Comparison of ENCODE assay signal across 17 cellular contexts in the genomic region with DNA sequence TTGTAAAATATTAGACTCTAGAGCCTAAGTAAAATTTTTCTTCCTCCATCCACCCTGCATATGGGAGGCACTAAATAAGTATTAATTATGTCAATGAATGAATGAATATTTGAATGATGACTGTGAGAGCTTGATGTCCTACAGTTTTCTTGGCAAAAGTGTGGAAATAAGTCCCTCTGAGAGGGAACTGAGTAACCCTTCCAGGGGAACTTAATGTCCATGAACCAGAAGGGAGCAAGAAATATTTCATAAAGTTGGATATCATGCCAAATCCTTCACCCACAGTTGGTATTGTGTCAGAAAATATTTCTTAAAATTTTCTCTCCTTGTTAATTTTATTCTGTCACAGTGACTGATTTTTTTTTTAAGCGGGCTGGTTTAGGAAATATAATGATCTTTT.
"Had no signal": no experiment of that assay in that cellular context is flagged by ENCODE, and none has a peak within 500 bp of the region (broad histone marks: within the 10 kb centered on the region; RNA-seq: fewer than 3 reads in every experiment).

No MANE protein-coding gene starts in this region.

- H3K27me3 ChIP-seq: hepatocyte, neutrophil, transverse colon, vagina had no signal

- H3K4me3 Mint-ChIP-seq: activated B cell treated with CpG ODN at 0.5 μM for 24 hours; activated CD4-positive, alpha-beta T cell treated with anti-CD3 and anti-CD28 coated beads, Interleukin-2, amount 10 ng/mL, durations not matched to agents 24 days and 14 days; activated CD8-positive, alpha-beta T cell treated with anti-CD3 and anti-CD28 coated beads, Interleukin-2, amount 10 ng/mL, durations not matched to agents 7 days and 5 days; activated naive CD8-positive, alpha-beta T cell; dendritic cell treated with granulocyte-macrophage colony-stimulating factor and Interleukin-4, amounts not matched to agents 40 ng/mL and 50 ng/mL, for 4 days; naive thymus-derived CD4-positive, alpha-beta T cell; T-helper 1 cell treated with Interleukin-12 subunit alpha and Interleukin-12 subunit beta and Interleukin-4 antibody, amounts not matched to agents 30 μg/mL and 1 μg/mL, for 36 hours had no signal

- ATAC-seq: activated CD8-positive, alpha-beta T cell treated with anti-CD3 and anti-CD28 coated beads, Interleukin-2, amount 10 ng/mL, durations not matched to agents 7 days and 5 days; left lobe of liver; mucosa of descending colon; naive thymus-derived CD4-positive, alpha-beta T cell had no signal

- H3K27ac ChIP-seq: hepatocyte, neutrophil, transverse colon, vagina had no signal

- H3K4me3 ChIP-seq: hepatocyte, mucosa of descending colon, transverse colon, vagina had no signal

- H3K27ac Mint-ChIP-seq: activated B cell treated with CpG ODN at 0.5 μM for 24 hours; activated CD4-positive, alpha-beta T cell treated with anti-CD3 and anti-CD28 coated beads, Interleukin-2, amount 10 ng/mL, durations not matched to agents 24 days and 14 days; activated CD8-positive, alpha-beta T cell treated with anti-CD3 and anti-CD28 coated beads, Interleukin-2, amount 10 ng/mL, durations not matched to agents 7 days and 5 days; dendritic cell treated with granulocyte-macrophage colony-stimulating factor and Interleukin-4, amounts not matched to agents 40 ng/mL and 50 ng/mL, for 4 days; T-helper 1 cell treated with Interleukin-12 subunit alpha and Interleukin-12 subunit beta and Interleukin-4 antibody, amounts not matched to agents 30 μg/mL and 1 μg/mL, for 36 hours had no signal

- H3K9me3 Mint-ChIP-seq: activated B cell treated with CpG ODN at 0.5 μM for 24 hours; activated CD4-positive, alpha-beta T cell treated with anti-CD3 and anti-CD28 coated beads, Interleukin-2, amount 10 ng/mL, durations not matched to agents 24 days and 14 days; dendritic cell treated with granulocyte-macrophage colony-stimulating factor and Interleukin-4, amounts not matched to agents 40 ng/mL and 50 ng/mL, for 4 days; naive thymus-derived CD4-positive, alpha-beta T cell; T-helper 1 cell treated with Interleukin-12 subunit alpha and Interleukin-12 subunit beta and Interleukin-4 antibody, amounts not matched to agents 30 μg/mL and 1 μg/mL, for 36 hours had no signal

- DNase-seq: activated B cell treated with CpG ODN at 0.5 μM for 24 hours; activated CD4-positive, alpha-beta T cell treated with anti-CD3 and anti-CD28 coated beads, Interleukin-2, amount 10 ng/mL, durations not matched to agents 24 days and 14 days; activated CD8-positive, alpha-beta memory T cell treated with anti-CD3 and anti-CD28 coated beads, Interleukin-2, amount 50 U/mL, for 4 hours; activated CD8-positive, alpha-beta T cell treated with anti-CD3 and anti-CD28 coated beads, Interleukin-2, amount 10 ng/mL, durations not matched to agents 7 days and 5 days; activated gamma-delta T cell; activated T-cell treated with anti-CD3 and anti-CD28 coated beads, Interleukin-2, amount 50 U/mL, for 48 hours; amygdala; mucosa of descending colon; naive thymus-derived CD4-positive, alpha-beta T cell; transverse colon had no signal

- H3K27me3 Mint-ChIP-seq: activated B cell treated with CpG ODN at 0.5 μM for 24 hours; activated CD4-positive, alpha-beta T cell treated with anti-CD3 and anti-CD28 coated beads, Interleukin-2, amount 10 ng/mL, durations not matched to agents 24 days and 14 days; activated naive CD8-positive, alpha-beta T cell; dendritic cell treated with granulocyte-macrophage colony-stimulating factor and Interleukin-4, amounts not matched to agents 40 ng/mL and 50 ng/mL, for 4 days; naive thymus-derived CD4-positive, alpha-beta T cell had no signal

- H3K9me3 ChIP-seq: mucosa of descending colon, neutrophil, transverse colon, vagina had no signal
